Comparison of ENCODE assay signal across 8 cellular contexts in the genomic region with DNA sequence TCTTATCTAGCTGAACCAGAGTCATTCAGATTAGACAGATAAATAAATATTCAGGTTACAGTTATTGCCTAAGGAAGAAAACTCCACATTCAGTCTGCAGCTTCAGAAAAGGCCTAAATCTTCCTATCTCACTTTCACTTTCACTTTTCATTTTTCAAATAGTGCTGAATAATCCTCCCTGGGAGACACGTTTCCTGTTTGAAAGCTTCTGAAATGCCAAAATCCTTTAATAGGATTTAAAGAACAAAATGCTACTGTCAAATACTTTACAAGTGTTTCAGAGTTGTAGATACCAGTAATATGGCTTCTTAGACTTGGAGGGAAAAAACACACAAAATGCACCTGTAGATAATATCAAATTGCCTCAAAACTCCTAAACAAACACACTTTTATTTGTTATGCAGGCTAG. TPM values are rescaled to one million over a fixed set of nuclear protein-coding genes. Genes with fewer than 3 reads are reported as not detected.
DNase-seq lines count a peak whose midpoint lies in the region; ATAC-seq and TF ChIP-seq lines count a peak whose summit lies in the region.

No MANE protein-coding gene starts in this region.

- dilution Hi-C loops in IMR-90 (cut with HindIII; ENCODE audit: low sequenced_read_pairs, unreplicated experiment) = no loop called here

- H3K9ac ChIP-seq in IMR-90 (ENCODE audit: low read depth, low read length) = peak overlapping the region; percentile 58; the same call in 1 of the 2 replicates
- peak overlapping the region; percentile 37 for H3K9ac ChIP-seq in iPS-18a (ENCODE audit: low read length)

- no peak overlapping the region for H2BK15ac ChIP-seq in IMR-90 (ENCODE audit: low read depth, low read length)

- no peaks in the 10 kb centered on the region for H3K27me3 ChIP-seq in IMR-90 (ENCODE audit: control insufficient read depth, insufficient read depth, low read length)
- no peaks in the 10 kb centered on the region for H3K27me3 ChIP-seq in iPS-18a (ENCODE audit: control insufficient read depth, insufficient read depth, low read length)
- no peaks in the 10 kb centered on the region for H3K27me3 ChIP-seq in suprapubic skin

- in situ Hi-C loops in IMR-90 (cut with MboI; ENCODE audit: low sequenced_read_pairs) = no loop called here

- H2BK5ac ChIP-seq in IMR-90 (ENCODE audit: low read depth, low read length, poor library complexity, severe bottlenecking) = peak overlapping the region; percentile 84

- H2AFZ ChIP-seq in IMR-90 (replicated peaks; ENCODE audit: low read length, poor library complexity) = no peak overlapping the region

- peak overlapping the region; percentile 73 for H3K4me2 ChIP-seq in IMR-90 (ENCODE audit: low read depth, low read length)

- no peak overlapping the region for H3K56ac ChIP-seq in IMR-90 (ENCODE audit: extremely low read depth, insufficient read depth, low read length)

- no peak overlapping the region for H4K91ac ChIP-seq in IMR-90 (ENCODE audit: insufficient read depth, low read depth, low read length)

- TF ChIP-seq EP300 in suprapubic skin (IDR thresholded peaks at IDR 0.05) = no peak

- H4K20me1 ChIP-seq in IMR-90 (ENCODE audit: insufficient read depth, low read length) = no peaks in the 10 kb centered on the region

- ATAC-seq in IMR-90 (ENCODE audit: low read depth) (0 out of 2 replicates have a peak, but pooled peaks have one; percentile 9), GM21737 (IDR thresholded peaks at IDR 0.05; ENCODE audit: unreplicated experiment) (no peak)

- WGBS in IMR-90 (ENCODE audit: extremely low coverage in 2 of 2, insufficient read length in 1 of 2), 2 experiments = no CpG with 5 or more reads among the region's 1 CpG
- WGBS in suprapubic skin = 0% methylated on average over 1 of the region's 1 CpG

- TF ChIP-seq CTCF in IMR-90 (conservative IDR thresholded peaks at IDR 0.05; ENCODE audit: low read depth, low read length) (no peak), suprapubic skin (IDR thresholded peaks at IDR 0.05) (no peak)

- intact Hi-C loops in IMR-90 (cut with micrococcal nuclease) = loop anchor here (5.0 kb wide), 1 partner anchor 185 kb away; no protein-coding TSS in a partner anchor
- intact Hi-C loops in activated T-helper 1 cell treated with anti-CD3 and anti-CD28 coated beads, Interleukin-12 subunit alpha, Interleukin-12 subunit beta, Interleukin-2, Interleukin-4 antibody, amounts not matched to agents 30 ng/mL and 10 ng/mL and 1 ng/mL, durations not matched to agents 14 hours and 24 hours and 36 hours (cut with micrococcal nuclease) = no loop called here

- no peaks in the 10 kb centered on the region for H3K9me1 ChIP-seq in IMR-90 (ENCODE audit: insufficient read depth, low read length)

- POLR2A ChIA-PET in IMR-90 (lab: Charles Lee; ENCODE audit: unreplicated experiment) = interaction anchor here (0.6 kb wide), 1 partner anchor 415 kb away, joined by 3 read pairs; no protein-coding TSS in a partner anchor

- H3K4me1 Mint-ChIP-seq in activated T-helper 1 cell treated with anti-CD3 and anti-CD28 coated beads, Interleukin-12 subunit alpha, Interleukin-12 subunit beta, Interleukin-2, Interleukin-4 antibody, amounts not matched to agents 30 ng/mL and 10 ng/mL and 1 ng/mL, durations not matched to agents 14 hours and 24 hours and 36 hours (ENCODE audit: low read depth) = peaks cover 52% of the 10 kb centered on the region

- peak overlapping the region; percentile 89 for H3K27ac Mint-ChIP-seq in activated T-helper 1 cell treated with anti-CD3 and anti-CD28 coated beads, Interleukin-12 subunit alpha, Interleukin-12 subunit beta, Interleukin-2, Interleukin-4 antibody, amounts not matched to agents 30 ng/mL and 10 ng/mL and 1 ng/mL, durations not matched to agents 14 hours and 24 hours and 36 hours

- H3K36me3 Mint-ChIP-seq in activated T-helper 1 cell treated with anti-CD3 and anti-CD28 coated beads, Interleukin-12 subunit alpha, Interleukin-12 subunit beta, Interleukin-2, Interleukin-4 antibody, amounts not matched to agents 30 ng/mL and 10 ng/mL and 1 ng/mL, durations not matched to agents 14 hours and 24 hours and 36 hours (ENCODE audit: low read depth) = peaks cover 39% of the 10 kb centered on the region

- peak; percentile 71 for DNase-seq in DMS53 (lab: John Stamatoyannopoulos, UW)
- peak; percentile 62 for DNase-seq in IMR-90
- DNase-seq in activated T-helper 1 cell treated with anti-CD3 and anti-CD28 coated beads, Interleukin-12 subunit alpha, Interleukin-12 subunit beta, Interleukin-2, Interleukin-4 antibody, amounts not matched to agents 30 ng/mL and 10 ng/mL and 1 ng/mL, durations not matched to agents 14 hours and 24 hours and 36 hours (ENCODE audit: low spot score) = no peak
- no peak for DNase-seq in suprapubic skin (ENCODE audit: low spot score in 2 of 2)
- no peak for DNase-seq in D341Med (ENCODE audit: low spot score)
- no peak for DNase-seq in T-helper 9 cell

- peak overlapping the region in 1 of 2 experiments; percentile 52; a peak in 1 of 4 replicates for H4K8ac ChIP-seq in IMR-90 (ENCODE audit: low read depth in 2 of 2, low read length in 2 of 2)

- CTCF ChIA-PET in IMR-90 (lab: Yijun Ruan, JAX) = no interaction called here

- H3K9me3 ChIP-seq in IMR-90 (ENCODE audit: control insufficient read depth, insufficient read depth, low read length) (no peaks in the 10 kb centered on the region), iPS-18a (ENCODE audit: control insufficient read depth, low read depth, low read length) (no peaks in the 10 kb centered on the region), suprapubic skin (no peaks in the 10 kb centered on the region)

- H3K4me3 Mint-ChIP-seq in activated T-helper 1 cell treated with anti-CD3 and anti-CD28 coated beads, Interleukin-12 subunit alpha, Interleukin-12 subunit beta, Interleukin-2, Interleukin-4 antibody, amounts not matched to agents 30 ng/mL and 10 ng/mL and 1 ng/mL, durations not matched to agents 14 hours and 24 hours and 36 hours = peak overlapping the region; percentile 87

- peak overlapping the region; percentile 10; the same call in 1 of the 2 replicates for H3K23ac ChIP-seq in IMR-90 (ENCODE audit: low read depth, low read length)

- H2AK9ac ChIP-seq in IMR-90 (replicated peaks; ENCODE audit: low read depth, low read length, poor library complexity) = no peak overlapping the region

- H3K9me3 Mint-ChIP-seq in activated T-helper 1 cell treated with anti-CD3 and anti-CD28 coated beads, Interleukin-12 subunit alpha, Interleukin-12 subunit beta, Interleukin-2, Interleukin-4 antibody, amounts not matched to agents 30 ng/mL and 10 ng/mL and 1 ng/mL, durations not matched to agents 14 hours and 24 hours and 36 hours = no peaks in the 10 kb centered on the region

- BruUV-seq in IMR-90 (replicated peaks; lab: Mats Ljungman, UMichigan) = no TSS peak

- H2BK20ac ChIP-seq in IMR-90 (ENCODE audit: low read depth, low read length) = no peak overlapping the region

- H3K27ac ChIP-seq in IMR-90 (ENCODE audit: insufficient read depth, low read length) = peak overlapping the region; percentile 31; the same call in 1 of the 2 replicates
- no peak overlapping the region for H3K27ac ChIP-seq in iPS-18a (ENCODE audit: low read length)
- H3K27ac ChIP-seq in suprapubic skin = peak overlapping the region; percentile 22

- H3K18ac ChIP-seq in IMR-90 (ENCODE audit: low read depth, low read length) = no peak overlapping the region

- TF ChIP-seq RAD21 in IMR-90 (IDR thresholded peaks at IDR 0.05; ENCODE audit: low read length) = no peak

- no peak overlapping the region for H3K4ac ChIP-seq in IMR-90 (ENCODE audit: low read depth, low read length)

- TF ChIP-seq POLR2A in IMR-90 (IDR thresholded peaks at IDR 0.05; ENCODE audit: low read depth, low read length) (no peak), suprapubic skin (IDR thresholded peaks at IDR 0.05) (no peak)

- H3K27me3 Mint-ChIP-seq in activated T-helper 1 cell treated with anti-CD3 and anti-CD28 coated beads, Interleukin-12 subunit alpha, Interleukin-12 subunit beta, Interleukin-2, Interleukin-4 antibody, amounts not matched to agents 30 ng/mL and 10 ng/mL and 1 ng/mL, durations not matched to agents 14 hours and 24 hours and 36 hours (ENCODE audit: insufficient read depth) = no peaks in the 10 kb centered on the region

- peak overlapping the region; percentile 31; the same call in 1 of the 2 replicates for H3K4me3 ChIP-seq in IMR-90 (ENCODE audit: insufficient read depth, low read depth, low read length)
- H3K4me3 ChIP-seq in iPS-18a (ENCODE audit: low read length) = no peak overlapping the region
- H3K4me3 ChIP-seq in suprapubic skin = peak overlapping the region; percentile 30

- H2AK5ac ChIP-seq in IMR-90 (ENCODE audit: low read depth, low read length) = no peak overlapping the region

- H3K14ac ChIP-seq in IMR-90 (replicated peaks; ENCODE audit: low read depth, low read length) = no peak overlapping the region

- peaks cover 20 to 29% of the 10 kb centered on the region in 2 experiments for H3K79me1 ChIP-seq in IMR-90 (ENCODE audit: low read depth in 1 of 2, low read length in 2 of 2)

- H4K5ac ChIP-seq in IMR-90 (ENCODE audit: low read depth, low read length) = peak overlapping the region; percentile 2; the same call in 1 of the 2 replicates

- no peak overlapping the region for H2BK120ac ChIP-seq in IMR-90 (ENCODE audit: low read depth, low read length)

- H3K36me3 ChIP-seq in IMR-90 (ENCODE audit: control insufficient read depth, insufficient read depth, low read length) = peaks cover 20% of the 10 kb centered on the region
- peaks cover 34% of the 10 kb centered on the region for H3K36me3 ChIP-seq in iPS-18a (ENCODE audit: control insufficient read depth, low read depth, low read length)
- H3K36me3 ChIP-seq in suprapubic skin = peaks cover 32% of the 10 kb centered on the region

- no peaks in the 10 kb centered on the region for H3K4me1 ChIP-seq in IMR-90 (ENCODE audit: control insufficient read depth, insufficient read depth, low read length)
- H3K4me1 ChIP-seq in iPS-18a (ENCODE audit: control insufficient read depth, low read depth, low read length) = peaks cover 9% of the 10 kb centered on the region
- peaks cover 45% of the 10 kb centered on the region for H3K4me1 ChIP-seq in suprapubic skin

TF ChIP-seq in IMR-90, 13 proteins besides CTCF, POLR2A, EP300 and RAD21 (continues in another document):
- TF ChIP-seq NFE2L2 (IDR thresholded peaks at IDR 0.05; ENCODE audit: low read depth, low read length) = peak; percentile 17; the same call in 1 of the 2 replicates
- TF ChIP-seq FOS (IDR thresholded peaks at IDR 0.05; ENCODE audit: low read depth, low read length) = no peak
- no peak for TF ChIP-seq CEBPB (IDR thresholded peaks at IDR 0.05; ENCODE audit: low read depth, low read length)
- no peak for TF ChIP-seq MXI1 (IDR thresholded peaks at IDR 0.05; ENCODE audit: borderline replicate concordance, low read depth, low read length)
- TF ChIP-seq BHLHE40 (IDR thresholded peaks at IDR 0.05; ENCODE audit: low read depth, low read length) = no peak

RNA-seq across cellular contexts. Expression of a gene that starts 3.9 kb away (rescaled TPM):
- total RNA-seq in IMR-90 (2012; rRNA removed) = 23.8 and 28.1 TPM in 2 replicates
- polyA plus RNA-seq in IMR-90 (2012; rRNA removed) = 85.2 and 86.2 TPM in 2 replicates
- 60.7 and 114 TPM in 2 replicates for polyA plus RNA-seq in IMR-90 (2012; cell fraction: cytosol; rRNA removed)
- 20.2 and 34.7 TPM in 2 replicates for polyA plus RNA-seq in IMR-90 (2012; cell fraction: nucleus; rRNA removed; ENCODE audit: low replicate concordance)
- total RNA-seq in activated T-helper 1 cell treated with anti-CD3 and anti-CD28 coated beads, Interleukin-12 subunit alpha, Interleukin-12 subunit beta, Interleukin-2, Interleukin-4 antibody, amounts not matched to agents 30 ng/mL and 10 ng/mL and 1 ng/mL, durations not matched to agents 14 hours and 24 hours and 36 hours = 125 and 126 TPM in 2 replicates
- total RNA-seq in suprapubic skin = 10 to 100 TPM; 34.8 to 53.9 (median 52.5) TPM

Comparison
In these comparisons a context has a peak if more than half of its experiments do, and no peak if none do; other contexts are left out.
1. DNase-seq: peak in DMS53 (single experiment) and IMR-90 (single experiment); none in activated T-helper 1 cell treated with anti-CD3 and anti-CD28 coated beads, Interleukin-12 subunit alpha, Interleukin-12 subunit beta, Interleukin-2, Interleukin-4 antibody, amounts not matched to agents 30 ng/mL and 10 ng/mL and 1 ng/mL, durations not matched to agents 14 hours and 24 hours and 36 hours (single experiment), suprapubic skin (0 of 2), D341Med (single experiment) and T-helper 9 cell (single experiment).